In genomic region chr6:12481292-12481691, GRCh38 we compare ENCODE assay signal across 34 cellular contexts.
A peak's percentile ranks its signal among the peaks of the same experiment; 100 is the strongest.
DNase-seq lines count a peak whose midpoint lies in the region; ATAC-seq, FAIRE-seq and TF ChIP-seq lines count a peak whose summit lies in the region.
"Had no signal": no experiment of that assay in that cellular context is flagged by ENCODE, and none has a peak within 500 bp of the region (broad histone marks: within the 10 kb centered on the region; RNA-seq: fewer than 3 reads in every experiment).

No MANE protein-coding gene starts in this region.

- TF ChIP-seq CTCF in A549 (IDR thresholded peaks at IDR 0.05) (no peak), HEK293 (tag by site-specific recombination; IDR thresholded peaks at IDR 0.05) (no peak), glutamatergic neuron (IDR thresholded peaks at IDR 0.05; ENCODE audit: partially characterized antibody, unreplicated experiment) (no peak)

- peaks cover 16% of the 10 kb centered on the region for H3K4me1 Mint-ChIP-seq in glutamatergic neuron (ENCODE audit: low read depth, unreplicated experiment)

- H3K9me3 Mint-ChIP-seq in glutamatergic neuron (ENCODE audit: unreplicated experiment), result peaks cover 5% of the 10 kb centered on the region
- H3K9me3 Mint-ChIP-seq: CD14-positive monocyte; CD4-positive, alpha-beta T cell; CD4-positive, CD25-positive, alpha-beta regulatory T cell; CD8-positive, alpha-beta T cell had no signal

- CTCF ChIA-PET in A549 (lab: Yijun Ruan, JAX) (interaction anchor here (0.9 to 4.8 kb wide), 10 partner anchors 11 to 190 kb away, joined by 3 to 36 read pairs (median 5); partner anchors contain the start of gene EDN1), HEK293 (lab: Yijun Ruan, JAX) (interaction anchor here (0.6 to 2.7 kb wide), 18 partner anchors 12 to 236 kb away, joined by 3 to 16 read pairs (median 6); partner anchors contain the start of gene EDN1)

- DNase-seq in A549 (ENCODE audit: low read depth in 1 of 2, low spot score in 1 of 2) (no peak), glutamatergic neuron (no peak)
- DNase-seq: 8988T; ACHN; AML-193; BE2C; C1 segment of cervical spinal cord; Caco-2; Calu3; CD4-positive, alpha-beta memory T cell; CD4-positive, alpha-beta T cell; CD4-positive, CD25-positive, alpha-beta regulatory T cell; CD8-positive, alpha-beta memory T cell; CD8-positive, alpha-beta T cell; COR-L47; DMS 273 treated with DMSO at 0.1 percent for 48 hours; DMS153; DMS53; DMS79; DMS79 treated with DMSO at 0.1 percent for 48 hours; DND-41; EL had no signal

- POLR2A ChIA-PET in A549 (lab: Yijun Ruan, JAX), result no interaction called here
- POLR2A ChIA-PET in HEK293 (lab: Yijun Ruan, JAX), result no interaction called here

- no peaks in the 10 kb centered on the region for H3K27me3 Mint-ChIP-seq in glutamatergic neuron (ENCODE audit: unreplicated experiment)
- H3K27me3 Mint-ChIP-seq: B cell; CD4-positive, alpha-beta T cell had no signal

- no peak overlapping the region for H3K4me3 Mint-ChIP-seq in glutamatergic neuron (ENCODE audit: unreplicated experiment)
- H3K4me3 Mint-ChIP-seq: B cell; CD14-positive monocyte; CD4-positive, alpha-beta memory T cell; CD4-positive, alpha-beta T cell; CD4-positive, CD25-positive, alpha-beta regulatory T cell; CD8-positive, alpha-beta memory T cell; CD8-positive, alpha-beta T cell had no signal

- H3K27ac Mint-ChIP-seq in glutamatergic neuron (ENCODE audit: unreplicated experiment), result peak overlapping the region; percentile 41
- H3K27ac Mint-ChIP-seq: B cell; CD14-positive monocyte; CD4-positive, alpha-beta memory T cell; CD4-positive, alpha-beta T cell; CD8-positive, alpha-beta T cell had no signal

- ATAC-seq in A549 (no peak), GM18868 (IDR thresholded peaks at IDR 0.05; ENCODE audit: unreplicated experiment) (no peak), GM21786 (IDR thresholded peaks at IDR 0.05; ENCODE audit: unreplicated experiment) (no peak), GM21381 (IDR thresholded peaks at IDR 0.05; ENCODE audit: unreplicated experiment) (no peak)
- ATAC-seq: CD8-positive, alpha-beta T cell had no signal

- no peak for TF ChIP-seq RAD21 in A549 (conservative IDR thresholded peaks at IDR 0.05 in 1 of 2, IDR thresholded peaks at IDR 0.05 in 1 of 2)

- H3K4me1 ChIP-seq in A549 (peaks cover 54% of the 10 kb centered on the region), HEK293 (ENCODE audit: control insufficient read depth, insufficient read depth, low read length) (no peaks in the 10 kb centered on the region)

- peak overlapping the region; percentile 92 to 98 for H3K27ac ChIP-seq in A549
- H3K27ac ChIP-seq in HEK293 (ENCODE audit: extremely low read depth, low read depth, low read length), result no peak overlapping the region
- H3K27ac ChIP-seq: 22Rv1; BLaER1; BLaER1 treated with 17β-estradiol and CSF1 and Interleukin-3, amounts not matched to agents 10 nM and 100 nM; C4-2B had no signal

- H3K4me2 ChIP-seq in A549, result no peak overlapping the region
- H3K4me2 ChIP-seq: BLaER1; BLaER1 treated with 17β-estradiol and CSF1 and Interleukin-3, amounts not matched to agents 10 nM and 100 nM had no signal

- no peak for TF ChIP-seq POLR2A in A549 (IDR thresholded peaks at IDR 0.05; ENCODE audit: low read length)

- no peaks in the 10 kb centered on the region for H3K36me3 ChIP-seq in HEK293 (ENCODE audit: control insufficient read depth in 2 of 2, insufficient read depth in 1 of 2, low read length in 2 of 2)
- H3K36me3 ChIP-seq: BE2C; BLaER1; BLaER1 treated with 17β-estradiol and CSF1 and Interleukin-3, amounts not matched to agents 10 nM and 100 nM had no signal

- no peaks in the 10 kb centered on the region for H3K36me3 Mint-ChIP-seq in glutamatergic neuron (ENCODE audit: unreplicated experiment)
- H3K36me3 Mint-ChIP-seq: CD14-positive monocyte; CD4-positive, alpha-beta memory T cell; CD4-positive, CD25-positive, alpha-beta regulatory T cell; CD8-positive, alpha-beta memory T cell; CD8-positive, alpha-beta T cell had no signal

- no peak overlapping the region for H3K4me3 ChIP-seq in A549
- no peak overlapping the region for H3K4me3 ChIP-seq in HEK293 (ENCODE audit: low read depth, low read length)
- H3K4me3 ChIP-seq: BLaER1; BLaER1 treated with 17β-estradiol and CSF1 and Interleukin-3, amounts not matched to agents 10 nM and 100 nM had no signal

- TF ChIP-seq EP300 in A549 (IDR thresholded peaks at IDR 0.05), result no peak

- no peak for FAIRE-seq in A549 (lab: Jason Lieb, UNC)
- FAIRE-seq: A204.1, D721Med had no signal

- no peaks in the 10 kb centered on the region for H3K9me3 ChIP-seq in A549
- H3K9me3 ChIP-seq in HEK293 (ENCODE audit: control insufficient read depth, insufficient read depth, low read depth, low read length), result no peaks in the 10 kb centered on the region
- H3K9me3 ChIP-seq: BE2C; BLaER1; BLaER1 treated with 17β-estradiol and CSF1 and Interleukin-3, amounts not matched to agents 10 nM and 100 nM; Caco-2 had no signal

- 91% methylated on average over 2 of the region's 2 CpGs for WGBS in A549 (ENCODE audit: missing lambda C conversion rate)

TF ChIP-seq in A549, 52 proteins besides CTCF, POLR2A, EP300 and RAD21:
- no peak for TF ChIP-seq JUN (IDR thresholded peaks at IDR 0.05)

TF ChIP-seq in HEK293, 187 proteins besides CTCF, POLR2A, EP300 and RAD21 (continues in another document):
- TF ChIP-seq ZNF600 (tag by site-specific recombination; IDR thresholded peaks at IDR 0.05), result no peak
- no peak for TF ChIP-seq ZNF658 (tag by site-specific recombination; IDR thresholded peaks at IDR 0.05)
- no peak for TF ChIP-seq ZNF416 (tag by site-specific recombination; IDR thresholded peaks at IDR 0.05)
- no peak for TF ChIP-seq FEZF1 (tag by site-specific recombination; IDR thresholded peaks at IDR 0.05)
- peak; percentile 86 for TF ChIP-seq ZNF555 (tag by site-specific recombination; conservative IDR thresholded peaks at IDR 0.05)
- no peak for TF ChIP-seq PRDM4 (tag by site-specific recombination; IDR thresholded peaks at IDR 0.05)
- peak; percentile 29; the same call in 1 of the 2 replicates for TF ChIP-seq ZBTB21 (tag by site-specific recombination; IDR thresholded peaks at IDR 0.05)
- TF ChIP-seq ZNF501 (tag by site-specific recombination; IDR thresholded peaks at IDR 0.05), result no peak
- TF ChIP-seq ZNF571 (tag by site-specific recombination; IDR thresholded peaks at IDR 0.05), result no peak
- TF ChIP-seq ZNF426 (tag by site-specific recombination; IDR thresholded peaks at IDR 0.05), result peak; percentile 79
- TF ChIP-seq ZNF623 (tag by site-specific recombination; IDR thresholded peaks at IDR 0.05), result peak; percentile 72
- TF ChIP-seq ZNF19 (tag by site-specific recombination; IDR thresholded peaks at IDR 0.05; ENCODE audit: low read depth), result 0 out of 2 replicates have a peak, but pooled peaks have one; percentile 31
- no peak for TF ChIP-seq ZNF112 (tag by site-specific recombination; IDR thresholded peaks at IDR 0.05)
- TF ChIP-seq ZNF776 (tag by site-specific recombination; IDR thresholded peaks at IDR 0.05; ENCODE audit: borderline replicate concordance), result no peak
- no peak for TF ChIP-seq ZFHX2 (tag by site-specific recombination; conservative IDR thresholded peaks at IDR 0.05)
- 0 out of 2 replicates have a peak, but pooled peaks have one; percentile 46 for TF ChIP-seq ZFP37 (tag by site-specific recombination; IDR thresholded peaks at IDR 0.05)
- no peak for TF ChIP-seq MEIS1 (CRISPR knock-in tag; IDR thresholded peaks at IDR 0.05; ENCODE audit: borderline replicate concordance)
- TF ChIP-seq ZNF580 (tag by site-specific recombination; IDR thresholded peaks at IDR 0.05), result no peak
- no peak for TF ChIP-seq ZNF549 (tag by site-specific recombination; IDR thresholded peaks at IDR 0.05)
- no peak for TF ChIP-seq ZNF157 (tag by site-specific recombination; IDR thresholded peaks at IDR 0.05)
- peak; percentile 44; the same call in 1 of the 2 replicates for TF ChIP-seq ZNF664 (tag by site-specific recombination; IDR thresholded peaks at IDR 0.05)
- no peak for TF ChIP-seq ZNF629 (tag by site-specific recombination; IDR thresholded peaks at IDR 0.05)
- no peak for TF ChIP-seq ZNF514 (tag by site-specific recombination; IDR thresholded peaks at IDR 0.05)
- TF ChIP-seq ZBTB8A (tag by site-specific recombination; IDR thresholded peaks at IDR 0.05), result peak; percentile 63
- TF ChIP-seq ZNF132 (tag by site-specific recombination; IDR thresholded peaks at IDR 0.05; ENCODE audit: borderline replicate concordance), result no peak

Comparison
In these comparisons a context has a peak if more than half of its experiments do, and no peak if none do; other contexts are left out.
1. Of the 5 proteins assayed by ChIP-seq in both HEK293 and A549: peak only in HEK293: REST; only in A549: none; in both: none; in neither: 4.